ENCODE assay signal across 9 cellular contexts in the genomic region with DNA sequence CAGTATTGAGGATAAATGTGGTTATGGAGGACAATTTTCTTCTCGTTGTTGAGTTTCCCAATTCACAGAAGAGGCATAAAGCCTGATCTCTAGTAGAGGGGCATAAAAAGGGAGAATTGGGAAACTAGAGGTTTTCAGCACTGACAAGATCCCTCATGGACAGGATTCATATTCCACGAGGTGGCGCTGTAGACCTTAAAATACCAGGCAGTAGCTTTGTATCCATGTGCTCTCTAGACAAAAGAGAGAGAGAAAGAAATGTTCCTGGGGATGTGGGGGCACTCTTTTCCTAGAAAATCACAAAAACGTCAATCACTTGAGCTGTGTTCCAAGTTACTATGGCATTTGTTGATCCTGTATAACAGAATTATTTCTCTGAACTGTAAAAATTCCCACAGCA.
DNase-seq lines count a peak whose midpoint lies in the region; ATAC-seq and TF ChIP-seq lines count a peak whose summit lies in the region.
"Had no signal": no experiment of that assay in that cellular context is flagged by ENCODE, and none has a peak within 500 bp of the region (broad histone marks: within the 10 kb centered on the region; RNA-seq: fewer than 3 reads in every experiment).

No MANE protein-coding gene starts in this region.

- H3K79me2 ChIP-seq in DND-41 (ENCODE audit: insufficient read depth, low read length) (no peaks in the 10 kb centered on the region), GM23248 (ENCODE audit: insufficient read depth) (no peaks in the 10 kb centered on the region)

- no peak for TF ChIP-seq POLR2A in Peyer's patch (IDR thresholded peaks at IDR 0.05)

- TF ChIP-seq CTCF in DND-41 (IDR thresholded peaks at IDR 0.05; ENCODE audit: borderline replicate concordance, extremely low read depth, low read length, poor library complexity, severe bottlenecking): peak; percentile 19
- peak; percentile 28 for TF ChIP-seq CTCF in Panc1 (IDR thresholded peaks at IDR 0.05)
- TF ChIP-seq CTCF in Peyer's patch (IDR thresholded peaks at IDR 0.05): no peak

- H3K27me3 ChIP-seq in DND-41 (ENCODE audit: insufficient read depth, low read length, poor library complexity) (no peaks in the 10 kb centered on the region), GM23248 (replicated peaks; ENCODE audit: insufficient read depth) (no peaks in the 10 kb centered on the region), Panc1 (ENCODE audit: control insufficient read depth, insufficient read depth, low read length) (no peaks in the 10 kb centered on the region), Peyer's patch (no peaks in the 10 kb centered on the region)
- H3K27me3 ChIP-seq: sigmoid colon had no signal

- H3K4me1 ChIP-seq in DND-41 (ENCODE audit: insufficient read depth, low read length) (no peaks in the 10 kb centered on the region), GM23248 (ENCODE audit: insufficient read depth) (no peaks in the 10 kb centered on the region), Panc1 (ENCODE audit: control insufficient read depth, insufficient read depth, low read length) (no peaks in the 10 kb centered on the region), Peyer's patch (no peaks in the 10 kb centered on the region)
- H3K4me1 ChIP-seq: sigmoid colon had no signal

- H3K36me3 ChIP-seq in DND-41 (ENCODE audit: insufficient read depth, low read length) (no peaks in the 10 kb centered on the region), GM23248 (ENCODE audit: low read depth) (no peaks in the 10 kb centered on the region), Panc1 (ENCODE audit: control insufficient read depth, insufficient read depth, low read length) (no peaks in the 10 kb centered on the region), Peyer's patch (no peaks in the 10 kb centered on the region)
- H3K36me3 ChIP-seq: sigmoid colon had no signal

- no peaks in the 10 kb centered on the region for H3K9me2 ChIP-seq in GM23248 (ENCODE audit: insufficient read depth)

- H3K4me2 ChIP-seq in DND-41 (ENCODE audit: insufficient read depth, low read length): no peak overlapping the region
- no peak overlapping the region for H3K4me2 ChIP-seq in GM23248 (ENCODE audit: unreplicated experiment)

- H3K9me3 ChIP-seq in DND-41 (ENCODE audit: insufficient read depth, low read length, severe bottlenecking): peaks cover 2% of the 10 kb centered on the region
- no peaks in the 10 kb centered on the region for H3K9me3 ChIP-seq in GM23248 (ENCODE audit: low read depth)
- H3K9me3 ChIP-seq in Panc1 (ENCODE audit: control insufficient read depth, insufficient read depth, low read depth, low read length): no peaks in the 10 kb centered on the region
- H3K9me3 ChIP-seq in Peyer's patch: peaks cover 0 to 6% (median 2%) of the 10 kb centered on the region in 4 donors

- H2AFZ ChIP-seq in DND-41 (ENCODE audit: low read depth, low read length) (no peak overlapping the region), GM23248 (no peak overlapping the region)

- intact Hi-C loops in Panc1 (cut with micrococcal nuclease; ENCODE audit: unreplicated experiment): no loop called here

- in situ Hi-C loops in GM23248 (cut with MboI): no loop called here
- in situ Hi-C loops in Panc1 (cut with HindIII; ENCODE audit: low pct_unique_long_range_greater_than_20kb, low sequenced_read_pairs): no loop called here

- CTCF ChIA-PET in Panc1 (lab: Charles Lee): no interaction called here

- DNase-seq in DND-41 (no peak), GM23248 (peak; percentile 35), Panc1 (ENCODE audit: low read depth, low spot score) (no peak), glomerular visceral epithelial cell (ENCODE audit: extremely low spot score) (peak; percentile 0), mucosa of gallbladder (ENCODE audit: low spot score) (no peak), SW480 (ENCODE audit: low spot score) (no peak), Peyer's patch (no peak), globus pallidus (ENCODE audit: low spot score) (no peak)
- DNase-seq: sigmoid colon had no signal

- WGBS in GM23248 (ENCODE audit: low coverage in 1 of 2, low lambda C conversion rate in 2 of 2, missing lambda C conversion rate in 2 of 2), 2 experiments: 0 to 1% methylated on average over 4 of the region's 4 CpGs

- no peaks in the 10 kb centered on the region for H3F3A ChIP-seq in GM23248 (ENCODE audit: insufficient read depth)

- BruUV-seq in Panc1 (replicated peaks; lab: Mats Ljungman, UMichigan): no TSS peak

- POLR2A ChIA-PET in Panc1 (lab: Charles Lee): no interaction called here

- H3K4me3 ChIP-seq in DND-41 (ENCODE audit: low read depth in 1 of 2, low read length in 2 of 2) (no peak overlapping the region), GM23248 (no peak overlapping the region), Panc1 (ENCODE audit: low read depth in 2 of 2, low read length in 2 of 2) (no peak overlapping the region), Peyer's patch (no peak overlapping the region)
- H3K4me3 ChIP-seq: sigmoid colon had no signal

- no peak overlapping the region for H3K9ac ChIP-seq in DND-41 (ENCODE audit: low read depth, low read length)
- no peak overlapping the region for H3K9ac ChIP-seq in GM23248

- ATAC-seq in DND-41 (ENCODE audit: insufficient read depth, low read depth): no peak
- ATAC-seq in Panc1: no peak

- H4K20me1 ChIP-seq in DND-41 (ENCODE audit: insufficient read depth, low read length) (no peaks in the 10 kb centered on the region), GM23248 (ENCODE audit: insufficient read depth) (no peaks in the 10 kb centered on the region)

- H3K27ac ChIP-seq in DND-41 (ENCODE audit: low read length): no peak overlapping the region
- H3K27ac ChIP-seq in GM23248: no peak overlapping the region
- H3K27ac ChIP-seq in Panc1 (ENCODE audit: low read length): no peak overlapping the region
- H3K27ac ChIP-seq in Peyer's patch: no peak overlapping the region
- H3K27ac ChIP-seq: sigmoid colon had no signal

Comparison
In these comparisons a context has a peak if more than half of its experiments do, and no peak if none do; other contexts are left out.
1. DNase-seq: peak in GM23248 (single experiment) and glomerular visceral epithelial cell (single experiment); none in DND-41 (single experiment), Panc1 (single experiment), mucosa of gallbladder (single experiment), SW480 (single experiment), Peyer's patch (0 of 3) and globus pallidus (single experiment).
2. CTCF ChIP-seq: peak in DND-41 (single experiment) and Panc1 (single experiment); none in Peyer's patch (0 of 6).